ENCODE assay signal across 21 cellular contexts in the genomic region with DNA sequence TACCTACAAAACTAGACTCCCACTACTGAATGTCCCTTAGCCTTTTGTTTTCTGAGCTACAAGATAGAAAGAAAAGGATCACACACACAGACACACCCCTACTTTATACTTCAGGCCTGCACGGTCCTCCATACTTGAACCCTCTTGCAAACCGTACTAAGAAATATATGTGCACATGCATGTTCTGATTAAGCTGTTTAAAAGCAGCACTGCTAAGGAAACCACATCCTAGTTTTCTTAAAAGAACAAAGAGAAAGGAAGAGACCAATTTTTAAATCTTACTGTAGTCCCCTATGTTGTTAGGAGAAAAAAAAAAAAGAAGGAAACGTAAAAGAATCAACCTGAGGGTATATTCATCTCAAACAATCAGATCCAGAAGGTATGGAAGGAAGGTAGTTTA.
DNase-seq lines count a peak whose midpoint lies in the region; FAIRE-seq and TF ChIP-seq lines count a peak whose summit lies in the region.
"Had no signal": no experiment of that assay in that cellular context is flagged by ENCODE, and none has a peak within 500 bp of the region (broad histone marks: within the 10 kb centered on the region; RNA-seq: fewer than 3 reads in every experiment).

No MANE protein-coding gene starts in this region.

- H4K5ac ChIP-seq in H1 (ENCODE audit: insufficient read length, low read depth, low read length), result no peak overlapping the region

- intact Hi-C loops in posterior vena cava (cut with DNase I), result no loop called here

- H3K36me3 ChIP-seq in BLaER1 (peaks cover 41% of the 10 kb centered on the region), H1 (ENCODE audit: control insufficient read depth in 2 of 4, insufficient read depth in 4 of 4, low read length in 3 of 4) (no peaks in the 10 kb centered on the region)
- H3K36me3 ChIP-seq: HAP-1 had no signal

- H4K91ac ChIP-seq in H1 (replicated peaks; ENCODE audit: insufficient read length, low read length), result no peak overlapping the region

- no peak overlapping the region for H3K9ac ChIP-seq in BLaER1
- H3K9ac ChIP-seq in H1 (replicated peaks in 1 of 4; ENCODE audit: extremely low read depth in 1 of 4, low read depth in 3 of 4, low read length in 3 of 4), result no peak overlapping the region
- H3K9ac ChIP-seq: BLaER1 treated with 17β-estradiol and CSF1 and Interleukin-3, amounts not matched to agents 10 nM and 100 nM; KMS-11 had no signal

- H3K4ac ChIP-seq in H1 (replicated peaks; ENCODE audit: insufficient read length, low read depth, low read length), result no peak overlapping the region

- no peak overlapping the region for H3K56ac ChIP-seq in H1 (replicated peaks; ENCODE audit: insufficient read length, low read depth, low read length)

- H3K4me3 Mint-ChIP-seq in osteocyte (ENCODE audit: unreplicated experiment), result peak overlapping the region; percentile 19
- H3K4me3 Mint-ChIP-seq: CD4-positive, alpha-beta T cell; HFFc6 had no signal

- WGBS in H1 (ENCODE audit: extremely low coverage in 1 of 2, insufficient coverage in 1 of 2, insufficient read length in 1 of 2, insufficient replicate concordance in 2 of 2, low coverage in 1 of 2, low lambda C conversion rate in 2 of 2, missing lambda C conversion rate in 1 of 2), 2 experiments, result 62% methylated on average over 3 of the region's 3 CpGs; no CpG with 5 or more reads in 1 of the 2 experiments

- H2BK12ac ChIP-seq in H1 (ENCODE audit: low read depth, low read length), result no peak overlapping the region

- no peak overlapping the region for H2BK120ac ChIP-seq in H1 (replicated peaks; ENCODE audit: low read depth, low read length)

- H3K79me1 ChIP-seq in H1 (ENCODE audit: low read depth, low read length), result no peaks in the 10 kb centered on the region

- peak; percentile 19 for FAIRE-seq in H1 (lab: Jason Lieb, UNC)
- FAIRE-seq: GM12892 had no signal

- no peaks in the 10 kb centered on the region for H3K23me2 ChIP-seq in H1 (ENCODE audit: low read depth, low read length)

- no peak for TF ChIP-seq POLR2A in H1 (IDR thresholded peaks at IDR 0.05; ENCODE audit: control extremely low read depth in 1 of 2, low read depth in 2 of 2, low read length in 2 of 2)

- no peak overlapping the region for H4K8ac ChIP-seq in H1 (ENCODE audit: extremely low read depth, insufficient read depth, low read length)

- H2AK5ac ChIP-seq in H1 (ENCODE audit: low read depth, low read length), result no peak overlapping the region

- no peak overlapping the region for H3K23ac ChIP-seq in H1 (ENCODE audit: insufficient read length)

- no peak overlapping the region for H2BK15ac ChIP-seq in H1 (ENCODE audit: low read length)

- DNase-seq in Jurkat, Clone E6-1 (ENCODE audit: low read depth, low spot score), result peak; percentile 74
- DNase-seq in H1 (ENCODE audit: low read depth in 1 of 2, low spot score in 2 of 2) (no peak), osteocyte (ENCODE audit: extremely low spot score, unreplicated experiment) (no peak), kidney glomerular epithelial cell (lab: John Stamatoyannopoulos, UW) (no peak), DMS153 (lab: John Stamatoyannopoulos, UW) (no peak), posterior vena cava (ENCODE audit: low spot score) (no peak)
- DNase-seq: CD4-positive, alpha-beta T cell; EL; GF-D8; HFFc6; NCI-H1092; NCI-H1417 treated with DMSO at 0.1 percent for 48 hours; NCI-H1694 treated with DMSO at 0.1 percent for 48 hours; NCI-H2227 treated with DMSO at 0.1 percent for 48 hours; Right ventricle myocardium superior; RPMI8226 had no signal

- peaks cover 15% of the 10 kb centered on the region for H3K36me3 Mint-ChIP-seq in osteocyte (ENCODE audit: unreplicated experiment)

- no peaks in the 10 kb centered on the region for H3K79me2 ChIP-seq in H1 (ENCODE audit: control insufficient read depth in 1 of 2, insufficient read depth in 2 of 2, low read length in 2 of 2)

- H3K9me3 Mint-ChIP-seq in osteocyte (ENCODE audit: unreplicated experiment), result no peaks in the 10 kb centered on the region
- H3K9me3 Mint-ChIP-seq: CD4-positive, alpha-beta T cell; HFFc6 had no signal

- H4K20me1 ChIP-seq in BLaER1 (no peaks in the 10 kb centered on the region), H1 (replicated peaks in 1 of 2; ENCODE audit: control insufficient read depth in 1 of 2, insufficient read depth in 2 of 2, low read length in 2 of 2) (no peaks in the 10 kb centered on the region)
- H4K20me1 ChIP-seq: BLaER1 treated with 17β-estradiol and CSF1 and Interleukin-3, amounts not matched to agents 10 nM and 100 nM had no signal

- H2BK5ac ChIP-seq in H1 (ENCODE audit: low read depth, low read length), result no peak overlapping the region

- no peak overlapping the region for H3K18ac ChIP-seq in H1 (ENCODE audit: extremely low read depth, low read length)

- H3K27me3 ChIP-seq in BLaER1, result no peaks in the 10 kb centered on the region
- no peaks in the 10 kb centered on the region for H3K27me3 ChIP-seq in H1 (replicated peaks in 1 of 4; ENCODE audit: control insufficient read depth in 3 of 4, extremely low read depth in 1 of 4, insufficient read depth in 3 of 4, low read length in 3 of 4)
- H3K27me3 ChIP-seq: BLaER1 treated with 17β-estradiol and CSF1 and Interleukin-3, amounts not matched to agents 10 nM and 100 nM had no signal

- H3K9me3 ChIP-seq in BLaER1 (no peaks in the 10 kb centered on the region), H1 (ENCODE audit: insufficient read depth in 2 of 2, low read depth in 1 of 2, low read length in 1 of 2) (no peaks in the 10 kb centered on the region)
- H3K9me3 ChIP-seq: BLaER1 treated with 17β-estradiol and CSF1 and Interleukin-3, amounts not matched to agents 10 nM and 100 nM; HAP-1 had no signal

- no peak overlapping the region for H2AFZ ChIP-seq in H1 (ENCODE audit: low read length)

- H3K27me3 Mint-ChIP-seq in osteocyte (ENCODE audit: unreplicated experiment), result no peaks in the 10 kb centered on the region
- H3K27me3 Mint-ChIP-seq: CD4-positive, alpha-beta T cell had no signal

- H2BK20ac ChIP-seq in H1 (ENCODE audit: low read length), result no peak overlapping the region

- H3K27ac Mint-ChIP-seq in osteocyte (ENCODE audit: unreplicated experiment), result peak overlapping the region; percentile 57
- H3K27ac Mint-ChIP-seq: CD4-positive, alpha-beta T cell; HFFc6 had no signal

- peaks cover 23% of the 10 kb centered on the region for H3K4me1 Mint-ChIP-seq in osteocyte (ENCODE audit: unreplicated experiment)

- H3K4me2 ChIP-seq in BLaER1, result peak overlapping the region; percentile 15
- H3K4me2 ChIP-seq in H1 (ENCODE audit: insufficient read depth in 1 of 2, low read depth in 2 of 2, low read length in 2 of 2), result no peak overlapping the region
- H3K4me2 ChIP-seq: KMS-11 had no signal

- H3K4me3 ChIP-seq in BLaER1 (no peak overlapping the region), H1 (ENCODE audit: extremely low read depth in 1 of 4, insufficient read depth in 2 of 4, low read depth in 3 of 4, low read length in 4 of 4) (no peak overlapping the region)
- H3K4me3 ChIP-seq in Jurkat, Clone E6-1 (ENCODE audit: low read length), result peak overlapping the region; percentile 3; the same call in 1 of the 2 replicates
- H3K4me3 ChIP-seq: BLaER1 treated with 17β-estradiol and CSF1 and Interleukin-3, amounts not matched to agents 10 nM and 100 nM; HAP-1 had no signal

- CTCF ChIA-PET in H1 (lab: Charles Lee; ENCODE audit: partially characterized antibody), result interaction anchor here (0.5 to 1.5 kb wide), 3 partner anchors 8 to 1121 kb away, joined by 3 to 5 read pairs (median 3); no protein-coding TSS in a partner anchor

- no peak overlapping the region for H3K14ac ChIP-seq in H1 (ENCODE audit: insufficient read length)

- H3K4me1 ChIP-seq in BLaER1 (peaks cover 16% of the 10 kb centered on the region), H1 (replicated peaks in 1 of 4; ENCODE audit: control insufficient read depth in 3 of 4, insufficient read depth in 4 of 4, low read length in 3 of 4) (peaks cover 0 to 2% (median 0%) of the 10 kb centered on the region in 4 experiments; a peak in 1 of 7 replicates)
- H3K4me1 ChIP-seq: HAP-1 had no signal

- TF ChIP-seq EP300 in H1 (IDR thresholded peaks at IDR 0.05; ENCODE audit: borderline replicate concordance in 1 of 2, low read depth in 2 of 2, low read length in 2 of 2), result no peak

- no peak for TF ChIP-seq RAD21 in H1 (IDR thresholded peaks at IDR 0.05 in 1 of 2, conservative IDR thresholded peaks at IDR 0.05 in 1 of 2; ENCODE audit: low read depth in 2 of 2, low read length in 2 of 2)

- H3K27ac ChIP-seq in BLaER1 (no peak overlapping the region), H1 (ENCODE audit: low read depth, low read length) (no peak overlapping the region)
- H3K27ac ChIP-seq: BLaER1 treated with 17β-estradiol and CSF1 and Interleukin-3, amounts not matched to agents 10 nM and 100 nM; KMS-11 had no signal

- POLR2A ChIA-PET in H1 (lab: Charles Lee; ENCODE audit: partially characterized antibody), result no interaction called here

- TF ChIP-seq CTCF in H1 (IDR thresholded peaks at IDR 0.05; ENCODE audit: control extremely low read depth in 1 of 3, insufficient read depth in 1 of 3, low read depth in 1 of 3, low read length in 3 of 3) (no peak), osteocyte (IDR thresholded peaks at IDR 0.05) (no peak)

TF ChIP-seq in H1, 55 proteins besides CTCF, POLR2A, EP300 and RAD21:
- no peak for TF ChIP-seq CBX5 (IDR thresholded peaks at IDR 0.05; ENCODE audit: low read depth, low read length)
- TF ChIP-seq SIRT6 (IDR thresholded peaks at IDR 0.05; ENCODE audit: low read length), result no peak
